ENCODE assay signal across 19 cellular contexts in the genomic region with DNA sequence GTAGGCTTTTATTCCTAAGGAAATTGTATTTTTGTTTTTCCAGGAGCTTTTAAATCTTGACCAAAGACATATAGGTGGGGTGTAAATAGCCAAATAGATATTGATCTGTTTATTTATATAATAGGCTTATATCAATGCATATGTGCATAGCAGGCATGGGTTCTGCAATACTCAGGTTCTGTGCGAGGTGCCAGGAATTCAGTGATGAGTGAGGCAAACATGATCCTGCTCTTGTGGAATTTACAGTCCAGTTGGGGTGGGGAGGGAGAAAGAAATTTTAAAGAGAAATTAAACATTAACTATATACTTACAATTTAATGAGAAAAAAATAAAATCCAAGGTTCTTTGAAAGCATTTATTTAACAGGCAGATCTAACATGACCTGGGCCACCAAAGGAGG.
DNase-seq lines count a peak whose midpoint lies in the region; ATAC-seq and TF ChIP-seq lines count a peak whose summit lies in the region.
"Had no signal": no experiment of that assay in that cellular context is flagged by ENCODE, and none has a peak within 500 bp of the region (broad histone marks: within the 10 kb centered on the region; RNA-seq: fewer than 3 reads in every experiment).

No MANE protein-coding gene starts in this region.

- no peaks in the 10 kb centered on the region for H3K27me3 ChIP-seq in CD4-positive, alpha-beta memory T cell (ENCODE audit: insufficient read depth, low read length)
- no peaks in the 10 kb centered on the region for H3K27me3 ChIP-seq in mesenchymal stem cell (ENCODE audit: control insufficient read depth in 1 of 2, insufficient read depth in 1 of 2, low read length in 2 of 2)
- H3K27me3 ChIP-seq: esophagus muscularis mucosa, left lung, spleen had no signal

- no peaks in the 10 kb centered on the region for H3K27me3 Mint-ChIP-seq in CD4-positive, alpha-beta memory T cell
- no peaks in the 10 kb centered on the region for H3K27me3 Mint-ChIP-seq in activated T-helper 1 cell treated with anti-CD3 and anti-CD28 coated beads, Interleukin-12 subunit alpha, Interleukin-12 subunit beta, Interleukin-2, Interleukin-4 antibody, amounts not matched to agents 30 ng/mL and 10 ng/mL and 1 ng/mL, durations not matched to agents 14 hours and 24 hours and 36 hours (ENCODE audit: insufficient read depth)
- H3K27me3 Mint-ChIP-seq: activated CD4-positive, alpha-beta T cell treated with anti-CD3 and anti-CD28 coated beads, Interleukin-2, amount 10 ng/mL, durations not matched to agents 24 days and 14 days had no signal

- H2BK15ac ChIP-seq in mesenchymal stem cell (ENCODE audit: low read depth, poor library complexity, severe bottlenecking), result no peak overlapping the region

- DNase-seq in AG10803 (ENCODE audit: low read depth) (peak; percentile 69), mesenchymal stem cell (no peak), sciatic nerve (ENCODE audit: low spot score) (no peak), Ammon's horn (ENCODE audit: low spot score) (no peak), HuH-7 (ENCODE audit: low spot score) (no peak)
- DNase-seq in CD4-positive, alpha-beta memory T cell, result no peak
- no peak for DNase-seq in activated T-helper 1 cell treated with anti-CD3 and anti-CD28 coated beads, Interleukin-12 subunit alpha, Interleukin-12 subunit beta, Interleukin-2, Interleukin-4 antibody, amounts not matched to agents 30 ng/mL and 10 ng/mL and 1 ng/mL, durations not matched to agents 14 hours and 24 hours and 36 hours (ENCODE audit: low spot score)
- DNase-seq: activated CD4-positive, alpha-beta T cell treated with anti-CD3 and anti-CD28 coated beads, Interleukin-2, amount 10 ng/mL, durations not matched to agents 24 days and 14 days; GF-D8; left lung; midbrain; NCI-H1092 treated with DMSO at 0.1 percent for 48 hours; NCI-H2107; NCI-H524 treated with DMSO at 0.1 percent for 48 hours; spleen; SW 1271 had no signal

- H3K36me3 ChIP-seq in CD4-positive, alpha-beta memory T cell (ENCODE audit: insufficient read depth, low read length), result peaks cover 76% of the 10 kb centered on the region
- no peaks in the 10 kb centered on the region for H3K36me3 ChIP-seq in mesenchymal stem cell (ENCODE audit: control insufficient read depth in 1 of 2, insufficient read depth in 2 of 2, low read depth in 1 of 2, low read length in 2 of 2)
- H3K36me3 ChIP-seq: esophagus muscularis mucosa, left lung had no signal

- H3K4ac ChIP-seq in mesenchymal stem cell (ENCODE audit: low read depth in 1 of 2, low read length in 2 of 2), result no peak overlapping the region

- H3K23ac ChIP-seq in mesenchymal stem cell (ENCODE audit: low read length in 2 of 2), result no peak overlapping the region

- 86% methylated on average over 1 of the region's 1 CpG for WGBS in mesenchymal stem cell

- H3K4me3 ChIP-seq in AG10803 (ENCODE audit: low read length) (no peak overlapping the region), mesenchymal stem cell (ENCODE audit: insufficient read depth in 1 of 2, low read depth in 1 of 2, low read length in 2 of 2) (no peak overlapping the region)
- no peak overlapping the region for H3K4me3 ChIP-seq in CD4-positive, alpha-beta memory T cell (ENCODE audit: low read length in 2 of 2)
- H3K4me3 ChIP-seq: esophagus muscularis mucosa, GM12878, left lung, spleen had no signal

- intact Hi-C loops in CD4-positive, alpha-beta memory T cell (cut with micrococcal nuclease), result loop anchor here (10.0 kb wide), 1 partner anchor 240 kb away; no protein-coding TSS in a partner anchor
- intact Hi-C loops in activated T-helper 1 cell treated with anti-CD3 and anti-CD28 coated beads, Interleukin-12 subunit alpha, Interleukin-12 subunit beta, Interleukin-2, Interleukin-4 antibody, amounts not matched to agents 30 ng/mL and 10 ng/mL and 1 ng/mL, durations not matched to agents 14 hours and 24 hours and 36 hours (cut with micrococcal nuclease), result loop anchor here (5.0 kb wide), 1 partner anchor 33 kb away; no protein-coding TSS in a partner anchor
- intact Hi-C loops in sciatic nerve (cut with DNase I), result no loop called here

- H3K4me3 Mint-ChIP-seq in CD4-positive, alpha-beta memory T cell, result no peak overlapping the region
- no peak overlapping the region for H3K4me3 Mint-ChIP-seq in activated T-helper 1 cell treated with anti-CD3 and anti-CD28 coated beads, Interleukin-12 subunit alpha, Interleukin-12 subunit beta, Interleukin-2, Interleukin-4 antibody, amounts not matched to agents 30 ng/mL and 10 ng/mL and 1 ng/mL, durations not matched to agents 14 hours and 24 hours and 36 hours
- H3K4me3 Mint-ChIP-seq: activated CD4-positive, alpha-beta T cell treated with anti-CD3 and anti-CD28 coated beads, Interleukin-2, amount 10 ng/mL, durations not matched to agents 24 days and 14 days had no signal

- H3K18ac ChIP-seq in mesenchymal stem cell (ENCODE audit: low read depth in 1 of 2, low read length in 2 of 2), result no peak overlapping the region

- POLR2A ChIA-PET in CD4-positive, alpha-beta memory T cell (lab: Charles Lee; ENCODE audit: partially characterized antibody), result interaction anchor here (1.1 kb wide), 1 partner anchor 135 kb away, joined by 3 read pairs; no protein-coding TSS in a partner anchor

- no peak overlapping the region for H2AFZ ChIP-seq in mesenchymal stem cell (ENCODE audit: low read depth, low read length)

- H3K4me1 ChIP-seq in CD4-positive, alpha-beta memory T cell (ENCODE audit: insufficient read depth, low read length), result no peaks in the 10 kb centered on the region
- H3K4me1 ChIP-seq in mesenchymal stem cell (ENCODE audit: control insufficient read depth, insufficient read depth, low read depth, low read length), result peaks cover 23% of the 10 kb centered on the region

- peaks cover 17 to 48% (median 29%) of the 10 kb centered on the region in 4 donors for H3K4me1 Mint-ChIP-seq in CD4-positive, alpha-beta memory T cell
- peaks cover 91% of the 10 kb centered on the region for H3K4me1 Mint-ChIP-seq in activated T-helper 1 cell treated with anti-CD3 and anti-CD28 coated beads, Interleukin-12 subunit alpha, Interleukin-12 subunit beta, Interleukin-2, Interleukin-4 antibody, amounts not matched to agents 30 ng/mL and 10 ng/mL and 1 ng/mL, durations not matched to agents 14 hours and 24 hours and 36 hours (ENCODE audit: low read depth)

- peak overlapping the region in 5 of 7 donors; percentile 44 to 79 (median 60) for H3K27ac Mint-ChIP-seq in CD4-positive, alpha-beta memory T cell
- H3K27ac Mint-ChIP-seq in activated T-helper 1 cell treated with anti-CD3 and anti-CD28 coated beads, Interleukin-12 subunit alpha, Interleukin-12 subunit beta, Interleukin-2, Interleukin-4 antibody, amounts not matched to agents 30 ng/mL and 10 ng/mL and 1 ng/mL, durations not matched to agents 14 hours and 24 hours and 36 hours, result peak overlapping the region; percentile 76

- H4K8ac ChIP-seq in mesenchymal stem cell (ENCODE audit: low read length), result no peak overlapping the region

- H3K36me3 Mint-ChIP-seq in CD4-positive, alpha-beta memory T cell, result peaks cover 62 to 90% of the 10 kb centered on the region in 2 donors
- peaks cover 75% of the 10 kb centered on the region for H3K36me3 Mint-ChIP-seq in activated T-helper 1 cell treated with anti-CD3 and anti-CD28 coated beads, Interleukin-12 subunit alpha, Interleukin-12 subunit beta, Interleukin-2, Interleukin-4 antibody, amounts not matched to agents 30 ng/mL and 10 ng/mL and 1 ng/mL, durations not matched to agents 14 hours and 24 hours and 36 hours (ENCODE audit: low read depth)

- no peak overlapping the region for H3K27ac ChIP-seq in CD4-positive, alpha-beta memory T cell (ENCODE audit: low read depth, low read length)
- peak overlapping the region; percentile 5 for H3K27ac ChIP-seq in mesenchymal stem cell (ENCODE audit: low read length, poor library complexity, severe bottlenecking)
- H3K27ac ChIP-seq: esophagus muscularis mucosa had no signal

- no peak overlapping the region for H4K91ac ChIP-seq in mesenchymal stem cell (ENCODE audit: low read length)

- H3K79me1 ChIP-seq in mesenchymal stem cell (replicated peaks; ENCODE audit: low read length, poor library complexity, severe bottlenecking), result peaks cover 9% of the 10 kb centered on the region

- no peak overlapping the region for H3K9ac ChIP-seq in mesenchymal stem cell (ENCODE audit: low read length)

- no peak overlapping the region for H3K4me2 ChIP-seq in mesenchymal stem cell (ENCODE audit: low read length, poor library complexity, severe bottlenecking)

- no peak for TF ChIP-seq CTCF in AG10803 (conservative IDR thresholded peaks at IDR 0.05; ENCODE audit: low read length)

- no peak for ATAC-seq in sciatic nerve
- ATAC-seq: GM12878, Right ventricle myocardium inferior had no signal

- H2BK120ac ChIP-seq in mesenchymal stem cell (ENCODE audit: low read depth, low read length), result no peak overlapping the region

- peak overlapping the region; percentile 90 for H2AK5ac ChIP-seq in mesenchymal stem cell (ENCODE audit: low read length, severe bottlenecking)

- H3K9me3 Mint-ChIP-seq in CD4-positive, alpha-beta memory T cell, result no peaks in the 10 kb centered on the region
- H3K9me3 Mint-ChIP-seq in activated T-helper 1 cell treated with anti-CD3 and anti-CD28 coated beads, Interleukin-12 subunit alpha, Interleukin-12 subunit beta, Interleukin-2, Interleukin-4 antibody, amounts not matched to agents 30 ng/mL and 10 ng/mL and 1 ng/mL, durations not matched to agents 14 hours and 24 hours and 36 hours, result no peaks in the 10 kb centered on the region
- H3K9me3 Mint-ChIP-seq: activated CD4-positive, alpha-beta T cell treated with anti-CD3 and anti-CD28 coated beads, Interleukin-2, amount 10 ng/mL, durations not matched to agents 24 days and 14 days had no signal

- peak overlapping the region; percentile 78 for H2BK5ac ChIP-seq in mesenchymal stem cell (ENCODE audit: low read depth, low read length, poor library complexity, severe bottlenecking)

- H3K14ac ChIP-seq in mesenchymal stem cell (ENCODE audit: low read length in 2 of 2), result no peak overlapping the region

- no peak overlapping the region for H2BK12ac ChIP-seq in mesenchymal stem cell (ENCODE audit: low read length in 2 of 2)

- H3K9me3 ChIP-seq in CD4-positive, alpha-beta memory T cell (ENCODE audit: control insufficient read depth in 1 of 2, low read length in 2 of 2), result no peaks in the 10 kb centered on the region
- no peaks in the 10 kb centered on the region for H3K9me3 ChIP-seq in mesenchymal stem cell (ENCODE audit: control insufficient read depth, low read length)
- H3K9me3 ChIP-seq: esophagus muscularis mucosa, left lung, spleen had no signal

- CTCF ChIA-PET in CD4-positive, alpha-beta memory T cell (lab: Charles Lee; ENCODE audit: partially characterized antibody), result no interaction called here
